ENCODE assay signal across 17 cellular contexts in the genomic region with DNA sequence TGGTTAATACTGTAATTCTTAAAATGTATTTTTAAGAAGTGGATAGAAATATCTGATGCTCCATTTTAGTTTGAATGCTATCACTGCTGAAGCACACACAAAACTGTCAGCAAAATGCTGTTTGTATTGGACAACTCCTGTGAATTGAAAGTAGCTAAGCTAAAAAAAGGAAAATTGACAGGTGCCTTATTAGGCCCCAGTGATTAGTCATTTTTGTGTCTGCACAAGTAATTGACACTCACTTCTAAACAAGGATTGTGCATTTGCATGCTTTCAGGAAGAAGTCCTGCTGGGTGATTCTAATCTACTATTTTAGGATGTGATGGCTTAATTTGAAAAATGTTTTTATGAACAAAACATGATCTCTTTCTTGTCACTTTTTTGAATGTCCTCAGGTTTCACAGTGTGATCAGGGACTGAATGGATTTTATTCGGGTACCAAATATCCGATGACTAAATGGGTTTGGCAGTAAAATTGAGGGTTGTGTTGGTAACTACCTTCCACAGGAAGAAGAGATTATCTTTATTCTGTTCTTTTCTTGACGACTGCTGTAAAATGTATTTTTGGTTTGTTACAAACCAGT. TPM values are rescaled to one million over a fixed set of nuclear protein-coding genes. Genes with fewer than 3 reads are reported as not detected.
DNase-seq lines count a peak whose midpoint lies in the region; ATAC-seq and TF ChIP-seq lines count a peak whose summit lies in the region.
"Had no signal": no experiment of that assay in that cellular context is flagged by ENCODE, and none has a peak within 500 bp of the region (broad histone marks: within the 10 kb centered on the region; RNA-seq: fewer than 3 reads in every experiment).

No MANE protein-coding gene starts in this region.

- peaks cover 38% of the 10 kb centered on the region for H3K4me1 Mint-ChIP-seq in memory B cell
- no peaks in the 10 kb centered on the region for H3K4me1 Mint-ChIP-seq in activated naive CD8-positive, alpha-beta T cell treated with anti-CD3 and anti-CD28 coated beads, Interleukin-2, amount 50 U/mL, for 24 hours
- H3K4me1 Mint-ChIP-seq: naive thymus-derived CD8-positive, alpha-beta T cell had no signal

- H3K36me3 ChIP-seq in gastrocnemius medialis = no peaks in the 10 kb centered on the region
- H3K36me3 ChIP-seq: cardiac muscle cell, heart left ventricle had no signal

- no peaks in the 10 kb centered on the region for H3K9me3 ChIP-seq in gastrocnemius medialis
- H3K9me3 ChIP-seq: heart left ventricle had no signal

- peaks cover 4 to 7% of the 10 kb centered on the region in 2 donors for H3K4me1 ChIP-seq in gastrocnemius medialis

- H3K9me3 Mint-ChIP-seq in memory B cell = no peaks in the 10 kb centered on the region
- H3K9me3 Mint-ChIP-seq in activated naive CD8-positive, alpha-beta T cell treated with anti-CD3 and anti-CD28 coated beads, Interleukin-2, amount 50 U/mL, for 24 hours = no peaks in the 10 kb centered on the region
- H3K9me3 Mint-ChIP-seq: naive thymus-derived CD8-positive, alpha-beta T cell had no signal

- H3K27me3 ChIP-seq in gastrocnemius medialis = no peaks in the 10 kb centered on the region
- H3K27me3 ChIP-seq: cardiac muscle cell, heart left ventricle had no signal

- no peak for TF ChIP-seq CTCF in gastrocnemius medialis (IDR thresholded peaks at IDR 0.05 in 4 of 5, conservative IDR thresholded peaks at IDR 0.05 in 1 of 5)

- no peak overlapping the region for H3K4me3 ChIP-seq in gastrocnemius medialis
- H3K4me3 ChIP-seq: cardiac muscle cell, heart left ventricle had no signal

- TF ChIP-seq POLR2A in gastrocnemius medialis (IDR thresholded peaks at IDR 0.05) = no peak

- DNase-seq in memory B cell (ENCODE audit: low spot score in 2 of 2) (no peak), gastrocnemius medialis (no peak), posterior cingulate gyrus (no peak)
- DNase-seq in activated naive CD8-positive, alpha-beta T cell treated with anti-CD3 and anti-CD28 coated beads, Interleukin-2, amount 50 U/mL, for 24 hours = no peak
- DNase-seq: activated CD8-positive, alpha-beta T cell treated with anti-CD3 and anti-CD28 coated beads, Interleukin-2, amount 10 ng/mL, durations not matched to agents 7 days and 5 days; activated naive CD4-positive, alpha-beta T cell; GDM1; heart left ventricle; naive thymus-derived CD8-positive, alpha-beta T cell; NCI-H1105; substantia nigra had no signal

- no peak overlapping the region for H3K27ac ChIP-seq in gastrocnemius medialis
- H3K27ac ChIP-seq: cardiac muscle cell, heart left ventricle had no signal

- H3K27ac Mint-ChIP-seq in memory B cell = peak overlapping the region; percentile 47
- no peak overlapping the region for H3K27ac Mint-ChIP-seq in activated naive CD8-positive, alpha-beta T cell treated with anti-CD3 and anti-CD28 coated beads, Interleukin-2, amount 50 U/mL, for 24 hours
- H3K27ac Mint-ChIP-seq: activated CD8-positive, alpha-beta T cell treated with anti-CD3 and anti-CD28 coated beads, Interleukin-2, amount 10 ng/mL, durations not matched to agents 7 days and 5 days had no signal

- H3K27me3 Mint-ChIP-seq in memory B cell = no peaks in the 10 kb centered on the region
- H3K27me3 Mint-ChIP-seq in activated naive CD8-positive, alpha-beta T cell treated with anti-CD3 and anti-CD28 coated beads, Interleukin-2, amount 50 U/mL, for 24 hours = no peaks in the 10 kb centered on the region
- H3K27me3 Mint-ChIP-seq: naive thymus-derived CD8-positive, alpha-beta T cell had no signal

- in situ Hi-C loops in gastrocnemius medialis (cut with MboI; ENCODE audit: low sequenced_read_pairs in 4 of 4) = no loop called here

- intact Hi-C loops in gastrocnemius medialis (cut with DNase I; ENCODE audit: low total_unique reads) (no loop called here), posterior cingulate gyrus (cut with DNase I) (no loop called here)

- peak overlapping the region; percentile 41 for H3K4me3 Mint-ChIP-seq in memory B cell
- no peak overlapping the region for H3K4me3 Mint-ChIP-seq in activated naive CD8-positive, alpha-beta T cell treated with anti-CD3 and anti-CD28 coated beads, Interleukin-2, amount 50 U/mL, for 24 hours
- H3K4me3 Mint-ChIP-seq: activated CD8-positive, alpha-beta T cell treated with anti-CD3 and anti-CD28 coated beads, Interleukin-2, amount 10 ng/mL, durations not matched to agents 7 days and 5 days; naive thymus-derived CD8-positive, alpha-beta T cell had no signal

- peak; percentile 71 for ATAC-seq in GM18511 (IDR thresholded peaks at IDR 0.05; ENCODE audit: unreplicated experiment)
- peak; percentile 40 for ATAC-seq in GM21526 (IDR thresholded peaks at IDR 0.05; ENCODE audit: low FRiP score, unreplicated experiment)
- peak; percentile 72 for ATAC-seq in HG03432 (IDR thresholded peaks at IDR 0.05; ENCODE audit: unreplicated experiment)
- ATAC-seq in memory B cell (ENCODE audit: low read depth) = no peak
- no peak for ATAC-seq in activated naive CD8-positive, alpha-beta T cell treated with anti-CD3 and anti-CD28 coated beads, Interleukin-2, amount 50 U/mL, for 24 hours
- no peak for ATAC-seq in gastrocnemius medialis
- ATAC-seq: activated CD8-positive, alpha-beta T cell treated with anti-CD3 and anti-CD28 coated beads, Interleukin-2, amount 10 ng/mL, durations not matched to agents 7 days and 5 days; heart left ventricle; naive thymus-derived CD8-positive, alpha-beta T cell; sciatic nerve had no signal

- H3K36me3 Mint-ChIP-seq in memory B cell = peaks cover 3% of the 10 kb centered on the region
- no peaks in the 10 kb centered on the region for H3K36me3 Mint-ChIP-seq in activated naive CD8-positive, alpha-beta T cell treated with anti-CD3 and anti-CD28 coated beads, Interleukin-2, amount 50 U/mL, for 24 hours (ENCODE audit: low read depth)

RNA-seq across cellular contexts. Expression of a gene that starts 13.0 kb away (rescaled TPM):
- total RNA-seq in gastrocnemius medialis = 10 to 100 TPM in 2 of 4 donors, 1 to 10 TPM in 1, not detected in 1; 4.3 to 17.4 (median 15.5) TPM
- total RNA-seq: NCI-H460 had no signal

RNA-seq across cellular contexts. Expression of a gene that starts 44.0 kb away (rescaled TPM):
- total RNA-seq in gastrocnemius medialis = 100 to 1,000 TPM in 2 of 4 donors, 10 to 100 TPM in 2; 91.8 to 119 (median 99.1) TPM

Comparison
In these comparisons a context has a peak if more than half of its experiments do, and no peak if none do; other contexts are left out.
1. ATAC-seq: peak in GM18511 (single experiment), GM21526 (single experiment) and HG03432 (single experiment); none in memory B cell (single experiment), activated naive CD8-positive, alpha-beta T cell treated with anti-CD3 and anti-CD28 coated beads, Interleukin-2, amount 50 U/mL, for 24 hours (single experiment) and gastrocnemius medialis (0 of 2).